Comparison of ENCODE assay signal across 10 cellular contexts in genomic region chr10:75430000-75430763, GRCh38. TPM values are rescaled to one million over a fixed set of nuclear protein-coding genes. Genes with fewer than 3 reads are reported as not detected.
DNase-seq lines count a peak whose midpoint lies in the region; ATAC-seq, FAIRE-seq and TF ChIP-seq lines count a peak whose summit lies in the region.
"Had no signal": no experiment of that assay in that cellular context is flagged by ENCODE, and none has a peak within 500 bp of the region (broad histone marks: within the 10 kb centered on the region; RNA-seq: fewer than 3 reads in every experiment).

No MANE protein-coding gene starts in this region.

- no peaks in the 10 kb centered on the region for H3K36me3 ChIP-seq in bronchial epithelial cell (ENCODE audit: control insufficient read depth, insufficient read depth, low read length)
- H3K36me3 ChIP-seq in liver (ENCODE audit: control insufficient read depth in 4 of 4, insufficient read depth in 3 of 4, low read depth in 1 of 4, low read length in 3 of 4), result no peaks in the 10 kb centered on the region
- no peaks in the 10 kb centered on the region for H3K36me3 ChIP-seq in upper lobe of left lung
- no peaks in the 10 kb centered on the region for H3K36me3 ChIP-seq in A673 (ENCODE audit: insufficient read depth, low read length, poor library complexity, severe bottlenecking)
- H3K36me3 ChIP-seq: HAP-1 had no signal

- POLR2A ChIA-PET in A673 (lab: Charles Lee; ENCODE audit: low non-redundant PET), result no interaction called here

- no peak overlapping the region for H3K9ac ChIP-seq in liver (ENCODE audit: low read depth in 1 of 2, low read length in 2 of 2)

- no peak overlapping the region for H3K4me3 ChIP-seq in bronchial epithelial cell (ENCODE audit: low read depth, low read length)
- H3K4me3 ChIP-seq in liver (ENCODE audit: low read depth in 1 of 3, low read length in 3 of 3), result no peak overlapping the region
- peak overlapping the region in 1 of 4 donors; percentile 78 for H3K4me3 ChIP-seq in upper lobe of left lung
- no peak overlapping the region for H3K4me3 ChIP-seq in A673 (ENCODE audit: low read depth, low read length, poor library complexity, severe bottlenecking)

- intact Hi-C loops in A673 (cut with micrococcal nuclease; ENCODE audit: unreplicated experiment), result no loop called here

- peak; percentile 5 for DNase-seq in NCI-H1105 treated with DMSO at 0.1 percent for 48 hours (lab: John Stamatoyannopoulos, UW)
- no peak for DNase-seq in NCI-H1105 (lab: John Stamatoyannopoulos, UW)
- peak; percentile 91 for DNase-seq in bronchial epithelial cell (ENCODE audit: low read depth)
- DNase-seq in upper lobe of left lung, result peak; percentile 23 to 81
- no peak for DNase-seq in GM12892 (ENCODE audit: insufficient read length)
- DNase-seq in A673 (ENCODE audit: low spot score), result no peak

- peak in 1 of 2 donors; percentile 30 for TF ChIP-seq RAD21 in liver (IDR thresholded peaks at IDR 0.05)

- H3K4me1 ChIP-seq in liver (ENCODE audit: control insufficient read depth in 4 of 4, insufficient read depth in 4 of 4, low read length in 3 of 4), result peaks cover 5 to 32% (median 23%) of the 10 kb centered on the region in 4 donors
- H3K4me1 ChIP-seq in upper lobe of left lung, result peaks cover 36 to 59% (median 52%) of the 10 kb centered on the region in 4 donors
- H3K4me1 ChIP-seq in A673 (ENCODE audit: insufficient read depth, low read length, poor library complexity, severe bottlenecking), result no peaks in the 10 kb centered on the region
- H3K4me1 ChIP-seq: HAP-1 had no signal

- H3K9me3 ChIP-seq in liver (ENCODE audit: control insufficient read depth in 4 of 4, low read length in 3 of 4), result no peaks in the 10 kb centered on the region
- H3K9me3 ChIP-seq in upper lobe of left lung, result no peaks in the 10 kb centered on the region
- H3K9me3 ChIP-seq in A673 (ENCODE audit: low read depth, low read length, poor library complexity, severe bottlenecking), result no peaks in the 10 kb centered on the region
- H3K9me3 ChIP-seq: HAP-1 had no signal

- peak overlapping the region; percentile 0 to 80 for H3K27ac ChIP-seq in liver (ENCODE audit: low read depth in 1 of 2, low read length in 2 of 2)
- peak overlapping the region; percentile 76 to 89 (median 86) for H3K27ac ChIP-seq in upper lobe of left lung
- H3K27ac ChIP-seq in A673 (ENCODE audit: low read depth, low read length, poor library complexity, severe bottlenecking), result no peak overlapping the region
- H3K27ac ChIP-seq: 22Rv1 had no signal

- CTCF ChIA-PET in A673 (lab: Charles Lee), result no interaction called here

- TF ChIP-seq CTCF in bronchial epithelial cell (IDR thresholded peaks at IDR 0.05; ENCODE audit: insufficient read depth, low read length, severe bottlenecking), result no peak
- no peak for TF ChIP-seq CTCF in liver (IDR thresholded peaks at IDR 0.05; ENCODE audit: low read depth, low read length, missing input control)
- TF ChIP-seq CTCF in upper lobe of left lung (IDR thresholded peaks at IDR 0.05), result no peak
- TF ChIP-seq CTCF in A673 (conservative IDR thresholded peaks at IDR 0.05; ENCODE audit: low read depth, low read length), result no peak

- BruUV-seq in A673 (replicated peaks; lab: Mats Ljungman, UMichigan), result no TSS peak

- ATAC-seq in upper lobe of left lung (ENCODE audit: low FRiP score in 2 of 2) (peak; percentile 73 to 77), HG03097 (IDR thresholded peaks at IDR 0.05; ENCODE audit: low FRiP score, unreplicated experiment) (no peak)

- no peaks in the 10 kb centered on the region for H3K27me3 ChIP-seq in bronchial epithelial cell (ENCODE audit: control insufficient read depth, insufficient read depth, low read length)
- no peaks in the 10 kb centered on the region for H3K27me3 ChIP-seq in liver (ENCODE audit: control insufficient read depth in 4 of 4, insufficient read depth in 4 of 4, low read length in 3 of 4)
- H3K27me3 ChIP-seq in upper lobe of left lung, result no peaks in the 10 kb centered on the region
- peaks cover 73% of the 10 kb centered on the region for H3K27me3 ChIP-seq in A673 (replicated peaks; ENCODE audit: insufficient read depth, low read depth, low read length, poor library complexity)

- no peak for FAIRE-seq in bronchial epithelial cell (lab: Jason Lieb, UNC)
- no peak for FAIRE-seq in GM12892 (lab: Jason Lieb, UNC)

- WGBS in liver, result 62% methylated on average over 9 of the region's 9 CpGs
- WGBS in upper lobe of left lung, 2 donors, result 9 to 26% methylated on average over 7 to 9 of the region's 9 CpGs

- peak in 1 of 4 donors; percentile 7 for TF ChIP-seq EP300 in upper lobe of left lung (IDR thresholded peaks at IDR 0.05)

- TF ChIP-seq POLR2A in upper lobe of left lung (IDR thresholded peaks at IDR 0.05) (peak in 1 of 4 donors; percentile 31), GM12892 (IDR thresholded peaks at IDR 0.05; ENCODE audit: low read depth, low read length) (no peak)

TF ChIP-seq in liver, 16 proteins besides CTCF, POLR2A, EP300 and RAD21:
- TF ChIP-seq NR2F2 (IDR thresholded peaks at IDR 0.05) (peak; percentile 78), HNF4A (conservative IDR thresholded peaks at IDR 0.05) (no peak)

RNA-seq across cellular contexts. Expression of gene LRMDA, which starts 1.2 kb away (rescaled TPM):
- total RNA-seq in bronchial epithelial cell (1.6 and 3.1 TPM in 2 replicates), liver (10 to 100 TPM in 1 of 2 donors, 1 to 10 TPM in 1; 7.9 to 12.2 TPM), upper lobe of left lung (100 to 1,000 TPM in 1 of 6 donors, 10 to 100 TPM in 5; 12.8 to 185 (median 18.1) TPM), A673 (2021) (not detected in 2 replicates)
- 10 to 100 TPM; 10.4 to 15.8 TPM for polyA plus RNA-seq in liver
- not detected for polyA plus RNA-seq in GM12892 (2012; ENCODE audit: missing spikeins)

RNA-seq across cellular contexts. Expression of gene ZNF503, which starts 28.6 kb away (rescaled TPM):
- total RNA-seq in bronchial epithelial cell (2.1 and 2.6 TPM in 2 replicates), liver (1 to 10 TPM; 1.6 to 2.3 TPM), upper lobe of left lung (10 to 100 TPM; 15.0 to 44.6 (median 23.5) TPM), A673 (2021) (1.2 TPM in 2 replicates)
- polyA plus RNA-seq in liver, result 1 to 10 TPM; 1.8 to 5.2 TPM
- not detected for polyA plus RNA-seq in GM12892 (2012; ENCODE audit: missing spikeins)

Comparison
In these comparisons a context has a peak if more than half of its experiments do, and no peak if none do; other contexts are left out.
1. DNase-seq: peak in NCI-H1105 treated with DMSO at 0.1 percent for 48 hours (single experiment), bronchial epithelial cell (single experiment) and upper lobe of left lung (2 of 2); none in NCI-H1105 (single experiment), GM12892 (single experiment) and A673 (single experiment).